In genomic region chr7:96308950-96309263, GRCh38 we compare ENCODE assay signal across 25 cellular contexts. TPM values are rescaled to one million over a fixed set of nuclear protein-coding genes. Genes with fewer than 3 reads are reported as not detected.
DNase-seq lines count a peak whose midpoint lies in the region; ATAC-seq and TF ChIP-seq lines count a peak whose summit lies in the region.
"Had no signal": no experiment of that assay in that cellular context is flagged by ENCODE, and none has a peak within 500 bp of the region (broad histone marks: within the 10 kb centered on the region; RNA-seq: fewer than 3 reads in every experiment).

No MANE protein-coding gene starts in this region.

- H3K9me3 ChIP-seq in hepatocyte (ENCODE audit: low read depth) (no peaks in the 10 kb centered on the region), right lobe of liver (no peaks in the 10 kb centered on the region)
- H3K9me3 ChIP-seq in CD8-positive, alpha-beta memory T cell (ENCODE audit: low read length), result no peaks in the 10 kb centered on the region
- H3K9me3 ChIP-seq: SJCRH30 had no signal

- no peaks in the 10 kb centered on the region for H3K36me3 ChIP-seq in hepatocyte (replicated peaks; ENCODE audit: insufficient read depth, low read depth)
- H3K36me3 ChIP-seq in right lobe of liver, result no peaks in the 10 kb centered on the region
- no peaks in the 10 kb centered on the region for H3K36me3 ChIP-seq in CD8-positive, alpha-beta memory T cell (ENCODE audit: insufficient read depth, low read length)

- H3K27me3 Mint-ChIP-seq in T-helper 2 cell treated with Interferon-gamma antibody and Interleukin-4, amounts not matched to agents 5 μg/mL and 100 μg/mL, for 36 hours (ENCODE audit: low read depth), result no peaks in the 10 kb centered on the region
- H3K27me3 Mint-ChIP-seq in type B pancreatic cell, result no peaks in the 10 kb centered on the region
- H3K27me3 Mint-ChIP-seq in CD8-positive, alpha-beta memory T cell, result no peaks in the 10 kb centered on the region

- TF ChIP-seq POLR2A in right lobe of liver (IDR thresholded peaks at IDR 0.05), result no peak

- H3K4me3 Mint-ChIP-seq in T-helper 2 cell treated with Interferon-gamma antibody and Interleukin-4, amounts not matched to agents 5 μg/mL and 100 μg/mL, for 36 hours, result no peak overlapping the region
- no peak overlapping the region for H3K4me3 Mint-ChIP-seq in type B pancreatic cell
- no peak overlapping the region for H3K4me3 Mint-ChIP-seq in CD8-positive, alpha-beta memory T cell

- no peaks in the 10 kb centered on the region for H3K9me3 Mint-ChIP-seq in T-helper 2 cell treated with Interferon-gamma antibody and Interleukin-4, amounts not matched to agents 5 μg/mL and 100 μg/mL, for 36 hours
- H3K9me3 Mint-ChIP-seq in type B pancreatic cell, result no peaks in the 10 kb centered on the region
- no peaks in the 10 kb centered on the region for H3K9me3 Mint-ChIP-seq in CD8-positive, alpha-beta memory T cell

- no peak overlapping the region for H2AFZ ChIP-seq in hepatocyte
- H2AFZ ChIP-seq: GM23248 had no signal

- ATAC-seq in right lobe of liver, result peak in 3 of 4 donors; percentile 0 to 10 (median 9)
- ATAC-seq: Panc1 had no signal

- TF ChIP-seq CTCF in hepatocyte (IDR thresholded peaks at IDR 0.05; ENCODE audit: poor library complexity) (no peak), right lobe of liver (IDR thresholded peaks at IDR 0.05) (no peak), type B pancreatic cell (conservative IDR thresholded peaks at IDR 0.05) (no peak)

- POLR2A ChIA-PET in CD8-positive, alpha-beta memory T cell (lab: Charles Lee), result no interaction called here

- peaks cover 12% of the 10 kb centered on the region for H3K36me3 Mint-ChIP-seq in T-helper 2 cell treated with Interferon-gamma antibody and Interleukin-4, amounts not matched to agents 5 μg/mL and 100 μg/mL, for 36 hours (ENCODE audit: low read depth)
- peaks cover 12% of the 10 kb centered on the region for H3K36me3 Mint-ChIP-seq in type B pancreatic cell
- H3K36me3 Mint-ChIP-seq in CD8-positive, alpha-beta memory T cell, result peaks cover 0 to 6% (median 4%) of the 10 kb centered on the region in 3 donors

- CTCF ChIA-PET in CD8-positive, alpha-beta memory T cell (lab: Charles Lee), result no interaction called here

- H3K9me2 ChIP-seq in hepatocyte (replicated peaks; ENCODE audit: insufficient read depth), result no peaks in the 10 kb centered on the region

- H3K79me2 ChIP-seq in hepatocyte, result peaks cover 81% of the 10 kb centered on the region

- no peak for DNase-seq in T-helper 2 cell treated with Interferon-gamma antibody and Interleukin-4, amounts not matched to agents 5 μg/mL and 100 μg/mL, for 36 hours (ENCODE audit: low spot score)
- no peak for DNase-seq in T-helper 2 cell
- DNase-seq in hepatocyte (ENCODE audit: low spot score), result no peak
- DNase-seq in right lobe of liver, result no peak
- no peak for DNase-seq in type B pancreatic cell (ENCODE audit: extremely low spot score, unreplicated experiment)
- DNase-seq in C1 segment of cervical spinal cord (lab: John Stamatoyannopoulos, UW), result no peak
- DNase-seq in HK-2 (ENCODE audit: unreplicated experiment), result no peak
- no peak for DNase-seq in CD8-positive, alpha-beta memory T cell
- DNase-seq: AML-193, DMS53, GDM1, GM23248, HCEC 1CT, KG1, MV-4-11, NCI-H1105 treated with DMSO at 0.1 percent for 48 hours, NCI-H2081, NCI-H2171, NCI-H345, NCI-H524, NCI-H774, SJCRH30 had no signal

- H4K20me1 ChIP-seq in hepatocyte (ENCODE audit: insufficient read depth, poor library complexity, severe bottlenecking), result peaks cover 5% of the 10 kb centered on the region

- H3K27me3 ChIP-seq in hepatocyte (no peaks in the 10 kb centered on the region), right lobe of liver (no peaks in the 10 kb centered on the region)
- no peaks in the 10 kb centered on the region for H3K27me3 ChIP-seq in CD8-positive, alpha-beta memory T cell (ENCODE audit: insufficient read depth, low read length, poor library complexity, severe bottlenecking)
- H3K27me3 ChIP-seq: SJCRH30 had no signal

- H3K4me3 ChIP-seq in hepatocyte (no peak overlapping the region), right lobe of liver (peak overlapping the region in 2 of 3 donors; percentile 5 to 15)
- no peak overlapping the region for H3K4me3 ChIP-seq in CD8-positive, alpha-beta memory T cell (ENCODE audit: low read length)
- H3K4me3 ChIP-seq: GM23248, SJCRH30 had no signal

- peak overlapping the region; percentile 13 for H3K4me2 ChIP-seq in hepatocyte

- H3K27ac Mint-ChIP-seq in T-helper 2 cell treated with Interferon-gamma antibody and Interleukin-4, amounts not matched to agents 5 μg/mL and 100 μg/mL, for 36 hours, result peak overlapping the region; percentile 14
- peak overlapping the region; percentile 71 for H3K27ac Mint-ChIP-seq in type B pancreatic cell
- H3K27ac Mint-ChIP-seq in CD8-positive, alpha-beta memory T cell, result no peak overlapping the region

- peaks cover 41% of the 10 kb centered on the region for H3K4me1 Mint-ChIP-seq in T-helper 2 cell treated with Interferon-gamma antibody and Interleukin-4, amounts not matched to agents 5 μg/mL and 100 μg/mL, for 36 hours (ENCODE audit: low read depth)
- peaks cover 51% of the 10 kb centered on the region for H3K4me1 Mint-ChIP-seq in type B pancreatic cell (ENCODE audit: unreplicated experiment)
- H3K4me1 Mint-ChIP-seq in CD8-positive, alpha-beta memory T cell, result peaks cover 32 to 53% (median 38%) of the 10 kb centered on the region in 3 donors

- intact Hi-C loops in right lobe of liver (cut with DNase I), result no loop called here

- H3K27ac ChIP-seq in hepatocyte, result no peak overlapping the region
- H3K27ac ChIP-seq in right lobe of liver, result peak overlapping the region in 2 of 3 donors; percentile 57 to 70
- H3K27ac ChIP-seq in CD8-positive, alpha-beta memory T cell (ENCODE audit: low read depth, low read length), result no peak overlapping the region
- H3K27ac ChIP-seq: C4-2B, GM23248, HL-60, SJCRH30 had no signal

- H3K4me1 ChIP-seq in hepatocyte (ENCODE audit: insufficient read depth), result peaks cover 7% of the 10 kb centered on the region
- peaks cover 0 to 88% (median 40%) of the 10 kb centered on the region in 4 donors for H3K4me1 ChIP-seq in right lobe of liver
- peaks cover under 1% of the 10 kb centered on the region for H3K4me1 ChIP-seq in CD8-positive, alpha-beta memory T cell (ENCODE audit: insufficient read depth, low read length)

RNA-seq across cellular contexts. Expression of gene SLC25A13, which starts 13.0 kb away (rescaled TPM):
- total RNA-seq in hepatocyte (53.2 and 55.1 TPM in 2 replicates), right lobe of liver (100 to 1,000 TPM in 2 of 6 experiments, 10 to 100 TPM in 4; 54.5 to 110 (median 83.0) TPM), type B pancreatic cell (ENCODE audit: low replicate concordance) (46.3 and 55.8 TPM in 2 replicates)
- polyA plus RNA-seq in hepatocyte, result 28.2 and 37.5 TPM in 2 replicates
- total RNA-seq in CD8-positive, alpha-beta memory T cell, result 10 to 100 TPM; 10.8 to 13.8 TPM
- polyA plus RNA-seq in CD8-positive, alpha-beta memory T cell, result 9.7 TPM

Comparison
In these comparisons a context has a peak if more than half of its experiments do, and no peak if none do; other contexts are left out.
1. H3K27ac Mint-ChIP-seq: peak in T-helper 2 cell treated with Interferon-gamma antibody and Interleukin-4, amounts not matched to agents 5 μg/mL and 100 μg/mL, for 36 hours (single experiment) and type B pancreatic cell (single experiment); none in CD8-positive, alpha-beta memory T cell (0 of 8).
2. H3K27ac ChIP-seq: peak in right lobe of liver (2 of 3); none in hepatocyte (single experiment) and CD8-positive, alpha-beta memory T cell (single experiment).
3. H3K4me3 ChIP-seq: peak in right lobe of liver (2 of 3); none in hepatocyte (single experiment) and CD8-positive, alpha-beta memory T cell (single experiment).